In the genomic region with DNA sequence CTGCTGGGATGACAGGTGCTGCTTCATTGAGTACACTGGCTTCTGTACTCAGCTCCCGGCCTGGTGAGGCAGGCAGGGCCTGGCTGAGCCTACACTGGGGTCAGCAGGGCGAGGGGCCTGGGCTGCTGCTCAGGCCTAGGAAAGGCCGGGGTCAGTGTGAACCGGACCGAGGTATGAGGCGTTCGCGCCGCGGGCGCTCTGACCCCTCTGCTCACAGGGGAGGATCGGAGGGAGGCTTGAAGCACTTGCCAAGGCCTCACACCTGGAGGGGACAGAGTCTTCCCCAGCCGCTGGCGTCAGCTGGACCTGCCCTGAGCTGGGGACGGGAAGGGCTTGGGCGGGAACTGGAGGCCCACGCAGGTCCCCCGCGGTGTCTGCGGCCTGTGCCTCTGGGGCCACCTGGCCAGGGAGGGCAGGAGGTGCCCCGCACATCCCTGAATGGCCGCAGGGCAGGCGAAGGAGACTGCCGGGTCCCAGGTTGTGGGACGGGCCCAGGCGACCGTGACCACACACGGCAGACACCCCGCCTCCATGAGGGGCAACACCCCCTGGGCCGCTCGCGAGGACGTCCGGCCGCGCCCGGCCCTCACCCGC, we compare ENCODE assay signal across 2 cellular contexts.
TF ChIP-seq lines count a peak whose summit lies in the region.

No MANE protein-coding gene starts in this region.

TF ChIP-seq in GM12878, 131 proteins besides CTCF, POLR2A, EP300 and RAD21 (continues in another document):
- TF ChIP-seq, protein P1, sequence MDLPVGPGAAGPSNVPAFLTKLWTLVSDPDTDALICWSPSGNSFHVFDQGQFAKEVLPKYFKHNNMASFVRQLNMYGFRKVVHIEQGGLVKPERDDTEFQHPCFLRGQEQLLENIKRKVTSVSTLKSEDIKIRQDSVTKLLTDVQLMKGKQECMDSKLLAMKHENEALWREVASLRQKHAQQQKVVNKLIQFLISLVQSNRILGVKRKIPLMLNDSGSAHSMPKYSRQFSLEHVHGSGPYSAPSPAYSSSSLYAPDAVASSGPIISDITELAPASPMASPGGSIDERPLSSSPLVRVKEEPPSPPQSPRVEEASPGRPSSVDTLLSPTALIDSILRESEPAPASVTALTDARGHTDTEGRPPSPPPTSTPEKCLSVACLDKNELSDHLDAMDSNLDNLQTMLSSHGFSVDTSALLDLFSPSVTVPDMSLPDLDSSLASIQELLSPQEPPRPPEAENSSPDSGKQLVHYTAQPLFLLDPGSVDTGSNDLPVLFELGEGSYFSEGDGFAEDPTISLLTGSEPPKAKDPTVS (IDR thresholded peaks at IDR 0.05; ENCODE audit: low read depth, low read length) = no peak
- TF ChIP-seq FOXM1 (IDR thresholded peaks at IDR 0.05; ENCODE audit: low read depth, low read length) (no peak), BMI1 (IDR thresholded peaks at IDR 0.05; ENCODE audit: borderline replicate concordance) (no peak), SP1 (IDR thresholded peaks at IDR 0.05; ENCODE audit: low read depth, low read length) (no peak), PAX5 (IDR thresholded peaks at IDR 0.05; ENCODE audit: borderline replicate concordance, low read depth, low read length) (peak; percentile 99), SIN3A (IDR thresholded peaks at IDR 0.05; ENCODE audit: low read depth, low read length) (no peak), NRF1 (conservative IDR thresholded peaks at IDR 0.05; ENCODE audit: low read depth, low read length) (no peak), TCF3 (IDR thresholded peaks at IDR 0.05; ENCODE audit: borderline replicate concordance, insufficient read depth, low read depth, low read length) (no peak), KLF5 (IDR thresholded peaks at IDR 0.05; ENCODE audit: partially characterized antibody) (no peak), RUNX3 (IDR thresholded peaks at IDR 0.05; ENCODE audit: low read length) (no peak), ESRRA (IDR thresholded peaks at IDR 0.05; ENCODE audit: low read length) (no peak), SMARCA5 (IDR thresholded peaks at IDR 0.05) (peak; percentile 49; the same call in 1 of the 2 replicates), SMAD1 (IDR thresholded peaks at IDR 0.05; ENCODE audit: low read depth, partially characterized antibody) (no peak), NR2F1 (conservative IDR thresholded peaks at IDR 0.05) (no peak), KAT2A (conservative IDR thresholded peaks at IDR 0.05; ENCODE audit: control insufficient read depth, low read depth, low read length) (no peak), GABPA (IDR thresholded peaks at IDR 0.05; ENCODE audit: low read depth) (no peak)
- TF ChIP-seq, protein P2, sequence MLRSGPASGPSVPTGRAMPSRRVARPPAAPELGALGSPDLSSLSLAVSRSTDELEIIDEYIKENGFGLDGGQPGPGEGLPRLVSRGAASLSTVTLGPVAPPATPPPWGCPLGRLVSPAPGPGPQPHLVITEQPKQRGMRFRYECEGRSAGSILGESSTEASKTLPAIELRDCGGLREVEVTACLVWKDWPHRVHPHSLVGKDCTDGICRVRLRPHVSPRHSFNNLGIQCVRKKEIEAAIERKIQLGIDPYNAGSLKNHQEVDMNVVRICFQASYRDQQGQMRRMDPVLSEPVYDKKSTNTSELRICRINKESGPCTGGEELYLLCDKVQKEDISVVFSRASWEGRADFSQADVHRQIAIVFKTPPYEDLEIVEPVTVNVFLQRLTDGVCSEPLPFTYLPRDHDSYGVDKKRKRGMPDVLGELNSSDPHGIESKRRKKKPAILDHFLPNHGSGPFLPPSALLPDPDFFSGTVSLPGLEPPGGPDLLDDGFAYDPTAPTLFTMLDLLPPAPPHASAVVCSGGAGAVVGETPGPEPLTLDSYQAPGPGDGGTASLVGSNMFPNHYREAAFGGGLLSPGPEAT (IDR thresholded peaks at IDR 0.05; ENCODE audit: low read depth) = no peak
- TF ChIP-seq, protein P3, sequence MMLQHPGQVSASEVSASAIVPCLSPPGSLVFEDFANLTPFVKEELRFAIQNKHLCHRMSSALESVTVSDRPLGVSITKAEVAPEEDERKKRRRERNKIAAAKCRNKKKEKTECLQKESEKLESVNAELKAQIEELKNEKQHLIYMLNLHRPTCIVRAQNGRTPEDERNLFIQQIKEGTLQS (IDR thresholded peaks at IDR 0.05; ENCODE audit: borderline replicate concordance, extremely low read depth, low read depth, low read length) = no peak
- TF ChIP-seq, protein P4, sequence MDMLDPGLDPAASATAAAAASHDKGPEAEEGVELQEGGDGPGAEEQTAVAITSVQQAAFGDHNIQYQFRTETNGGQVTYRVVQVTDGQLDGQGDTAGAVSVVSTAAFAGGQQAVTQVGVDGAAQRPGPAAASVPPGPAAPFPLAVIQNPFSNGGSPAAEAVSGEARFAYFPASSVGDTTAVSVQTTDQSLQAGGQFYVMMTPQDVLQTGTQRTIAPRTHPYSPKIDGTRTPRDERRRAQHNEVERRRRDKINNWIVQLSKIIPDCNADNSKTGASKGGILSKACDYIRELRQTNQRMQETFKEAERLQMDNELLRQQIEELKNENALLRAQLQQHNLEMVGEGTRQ (IDR thresholded peaks at IDR 0.05; ENCODE audit: borderline replicate concordance, low read depth, low read length) = no peak
- TF ChIP-seq, protein P5, sequence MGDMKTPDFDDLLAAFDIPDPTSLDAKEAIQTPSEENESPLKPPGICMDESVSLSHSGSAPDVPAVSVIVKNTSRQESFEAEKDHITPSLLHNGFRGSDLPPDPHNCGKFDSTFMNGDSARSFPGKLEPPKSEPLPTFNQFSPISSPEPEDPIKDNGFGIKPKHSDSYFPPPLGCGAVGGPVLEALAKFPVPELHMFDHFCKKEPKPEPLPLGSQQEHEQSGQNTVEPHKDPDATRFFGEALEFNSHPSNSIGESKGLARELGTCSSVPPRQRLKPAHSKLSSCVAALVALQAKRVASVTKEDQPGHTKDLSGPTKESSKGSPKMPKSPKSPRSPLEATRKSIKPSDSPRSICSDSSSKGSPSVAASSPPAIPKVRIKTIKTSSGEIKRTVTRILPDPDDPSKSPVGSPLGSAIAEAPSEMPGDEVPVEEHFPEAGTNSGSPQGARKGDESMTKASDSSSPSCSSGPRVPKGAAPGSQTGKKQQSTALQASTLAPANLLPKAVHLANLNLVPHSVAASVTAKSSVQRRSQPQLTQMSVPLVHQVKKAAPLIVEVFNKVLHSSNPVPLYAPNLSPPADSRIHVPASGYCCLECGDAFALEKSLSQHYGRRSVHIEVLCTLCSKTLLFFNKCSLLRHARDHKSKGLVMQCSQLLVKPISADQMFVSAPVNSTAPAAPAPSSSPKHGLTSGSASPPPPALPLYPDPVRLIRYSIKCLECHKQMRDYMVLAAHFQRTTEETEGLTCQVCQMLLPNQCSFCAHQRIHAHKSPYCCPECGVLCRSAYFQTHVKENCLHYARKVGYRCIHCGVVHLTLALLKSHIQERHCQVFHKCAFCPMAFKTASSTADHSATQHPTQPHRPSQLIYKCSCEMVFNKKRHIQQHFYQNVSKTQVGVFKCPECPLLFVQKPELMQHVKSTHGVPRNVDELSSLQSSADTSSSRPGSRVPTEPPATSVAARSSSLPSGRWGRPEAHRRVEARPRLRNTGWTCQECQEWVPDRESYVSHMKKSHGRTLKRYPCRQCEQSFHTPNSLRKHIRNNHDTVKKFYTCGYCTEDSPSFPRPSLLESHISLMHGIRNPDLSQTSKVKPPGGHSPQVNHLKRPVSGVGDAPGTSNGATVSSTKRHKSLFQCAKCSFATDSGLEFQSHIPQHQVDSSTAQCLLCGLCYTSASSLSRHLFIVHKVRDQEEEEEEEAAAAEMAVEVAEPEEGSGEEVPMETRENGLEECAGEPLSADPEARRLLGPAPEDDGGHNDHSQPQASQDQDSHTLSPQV (IDR thresholded peaks at IDR 0.05) = no peak

TF ChIP-seq in liver, 16 proteins besides CTCF, POLR2A, EP300 and RAD21:
- TF ChIP-seq JUND (IDR thresholded peaks at IDR 0.05) (no peak), HNF4A (conservative IDR thresholded peaks at IDR 0.05) (no peak), HNF4G (IDR thresholded peaks at IDR 0.05) (no peak), SP1 (IDR thresholded peaks at IDR 0.05) (no peak), FOXA2 (IDR thresholded peaks at IDR 0.05) (no peak), YY1 (IDR thresholded peaks at IDR 0.05) (no peak), TAF1 (conservative IDR thresholded peaks at IDR 0.05) (no peak), NR2F2 (IDR thresholded peaks at IDR 0.05) (no peak), EGR1 (IDR thresholded peaks at IDR 0.05; ENCODE audit: low read depth in 2 of 2) (no peak), FOXA1 (IDR thresholded peaks at IDR 0.05) (no peak), GABPA (IDR thresholded peaks at IDR 0.05 in 1 of 2, conservative IDR thresholded peaks at IDR 0.05 in 1 of 2) (no peak), RXRA (IDR thresholded peaks at IDR 0.05) (no peak)
- TF ChIP-seq, protein P6, sequence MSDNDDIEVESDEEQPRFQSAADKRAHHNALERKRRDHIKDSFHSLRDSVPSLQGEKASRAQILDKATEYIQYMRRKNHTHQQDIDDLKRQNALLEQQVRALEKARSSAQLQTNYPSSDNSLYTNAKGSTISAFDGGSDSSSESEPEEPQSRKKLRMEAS (IDR thresholded peaks at IDR 0.05) = no peak
- TF ChIP-seq, protein P3 (IDR thresholded peaks at IDR 0.05) = no peak
- TF ChIP-seq, protein P7, sequence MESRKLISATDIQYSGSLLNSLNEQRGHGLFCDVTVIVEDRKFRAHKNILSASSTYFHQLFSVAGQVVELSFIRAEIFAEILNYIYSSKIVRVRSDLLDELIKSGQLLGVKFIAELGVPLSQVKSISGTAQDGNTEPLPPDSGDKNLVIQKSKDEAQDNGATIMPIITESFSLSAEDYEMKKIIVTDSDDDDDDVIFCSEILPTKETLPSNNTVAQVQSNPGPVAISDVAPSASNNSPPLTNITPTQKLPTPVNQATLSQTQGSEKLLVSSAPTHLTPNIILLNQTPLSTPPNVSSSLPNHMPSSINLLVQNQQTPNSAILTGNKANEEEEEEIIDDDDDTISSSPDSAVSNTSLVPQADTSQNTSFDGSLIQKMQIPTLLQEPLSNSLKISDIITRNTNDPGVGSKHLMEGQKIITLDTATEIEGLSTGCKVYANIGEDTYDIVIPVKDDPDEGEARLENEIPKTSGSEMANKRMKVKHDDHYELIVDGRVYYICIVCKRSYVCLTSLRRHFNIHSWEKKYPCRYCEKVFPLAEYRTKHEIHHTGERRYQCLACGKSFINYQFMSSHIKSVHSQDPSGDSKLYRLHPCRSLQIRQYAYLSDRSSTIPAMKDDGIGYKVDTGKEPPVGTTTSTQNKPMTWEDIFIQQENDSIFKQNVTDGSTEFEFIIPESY (IDR thresholded peaks at IDR 0.05) = no peak
- TF ChIP-seq, protein P8, sequence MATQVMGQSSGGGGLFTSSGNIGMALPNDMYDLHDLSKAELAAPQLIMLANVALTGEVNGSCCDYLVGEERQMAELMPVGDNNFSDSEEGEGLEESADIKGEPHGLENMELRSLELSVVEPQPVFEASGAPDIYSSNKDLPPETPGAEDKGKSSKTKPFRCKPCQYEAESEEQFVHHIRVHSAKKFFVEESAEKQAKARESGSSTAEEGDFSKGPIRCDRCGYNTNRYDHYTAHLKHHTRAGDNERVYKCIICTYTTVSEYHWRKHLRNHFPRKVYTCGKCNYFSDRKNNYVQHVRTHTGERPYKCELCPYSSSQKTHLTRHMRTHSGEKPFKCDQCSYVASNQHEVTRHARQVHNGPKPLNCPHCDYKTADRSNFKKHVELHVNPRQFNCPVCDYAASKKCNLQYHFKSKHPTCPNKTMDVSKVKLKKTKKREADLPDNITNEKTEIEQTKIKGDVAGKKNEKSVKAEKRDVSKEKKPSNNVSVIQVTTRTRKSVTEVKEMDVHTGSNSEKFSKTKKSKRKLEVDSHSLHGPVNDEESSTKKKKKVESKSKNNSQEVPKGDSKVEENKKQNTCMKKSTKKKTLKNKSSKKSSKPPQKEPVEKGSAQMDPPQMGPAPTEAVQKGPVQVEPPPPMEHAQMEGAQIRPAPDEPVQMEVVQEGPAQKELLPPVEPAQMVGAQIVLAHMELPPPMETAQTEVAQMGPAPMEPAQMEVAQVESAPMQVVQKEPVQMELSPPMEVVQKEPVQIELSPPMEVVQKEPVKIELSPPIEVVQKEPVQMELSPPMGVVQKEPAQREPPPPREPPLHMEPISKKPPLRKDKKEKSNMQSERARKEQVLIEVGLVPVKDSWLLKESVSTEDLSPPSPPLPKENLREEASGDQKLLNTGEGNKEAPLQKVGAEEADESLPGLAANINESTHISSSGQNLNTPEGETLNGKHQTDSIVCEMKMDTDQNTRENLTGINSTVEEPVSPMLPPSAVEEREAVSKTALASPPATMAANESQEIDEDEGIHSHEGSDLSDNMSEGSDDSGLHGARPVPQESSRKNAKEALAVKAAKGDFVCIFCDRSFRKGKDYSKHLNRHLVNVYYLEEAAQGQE (IDR thresholded peaks at IDR 0.05) = no peak
